In genomic region chr19:47186337-47187022, GRCh38 we compare ENCODE assay signal across 7 cellular contexts.
DNase-seq lines count a peak whose midpoint lies in the region; ATAC-seq and TF ChIP-seq lines count a peak whose summit lies in the region.

No MANE protein-coding gene starts in this region.

- no peak overlapping the region for H3K4me3 ChIP-seq in coronary artery

- TF ChIP-seq CTCF in coronary artery (IDR thresholded peaks at IDR 0.05): no peak

- H3K27ac ChIP-seq in coronary artery: no peak overlapping the region

- peak; percentile 75 for DNase-seq in activated effector memory CD4-positive, alpha-beta T cell treated with Interleukin-2 at 50 U/mL for 16 hours
- DNase-seq in stimulated activated CD4-positive, alpha-beta T cell treated with anti-CD3 and anti-CD28 coated beads, Interleukin-1b, Interleukin-23, amount 100 ng/mL, for 24 hours (ENCODE audit: low read depth in 4 of 4, low spot score in 1 of 4): peak; percentile 51 to 80 (median 71)
- DNase-seq in coronary artery (ENCODE audit: low spot score) (no peak), NCI-H446 (lab: John Stamatoyannopoulos, UW) (no peak), NCI-H748 treated with DMSO at 0.1 percent for 48 hours (lab: John Stamatoyannopoulos, UW) (no peak)

- ATAC-seq in GM19468 (IDR thresholded peaks at IDR 0.05; ENCODE audit: extremely low read depth, unreplicated experiment) (peak; percentile 57), HG03558 (IDR thresholded peaks at IDR 0.05; ENCODE audit: extremely low read depth, unreplicated experiment) (peak; percentile 82)

Comparison
In these comparisons a context has a peak if more than half of its experiments do, and no peak if none do; other contexts are left out.
1. DNase-seq: peak in activated effector memory CD4-positive, alpha-beta T cell treated with Interleukin-2 at 50 U/mL for 16 hours (single experiment) and stimulated activated CD4-positive, alpha-beta T cell treated with anti-CD3 and anti-CD28 coated beads, Interleukin-1b, Interleukin-23, amount 100 ng/mL, for 24 hours (4 of 4); none in coronary artery (single experiment), NCI-H446 (0 of 2) and NCI-H748 treated with DMSO at 0.1 percent for 48 hours (single experiment).